Comparison of ENCODE assay signal across 1 cellular context in the genomic region with DNA sequence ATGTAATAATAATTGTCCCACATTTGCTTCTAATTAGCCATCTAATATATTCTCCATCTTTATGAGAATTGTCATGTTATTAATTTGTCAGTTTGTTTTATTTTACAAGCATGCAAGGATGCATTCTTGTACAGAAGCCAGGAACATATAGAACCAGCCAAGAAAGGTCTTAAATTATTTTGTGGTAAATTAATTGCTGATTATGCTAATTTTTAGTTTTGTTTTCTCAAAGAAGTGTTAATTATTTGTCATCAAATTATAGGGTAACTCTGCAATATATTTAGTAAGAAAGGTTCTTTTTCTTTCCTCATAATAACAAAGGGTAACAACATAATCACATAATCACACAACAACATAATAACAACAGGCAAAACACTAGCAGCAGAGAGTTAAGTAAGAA.
TF ChIP-seq lines count a peak whose summit lies in the region.

No MANE protein-coding gene starts in this region.

TF ChIP-seq in GM12878, 131 proteins besides CTCF, POLR2A, EP300 and RAD21:
- TF ChIP-seq, protein P1, sequence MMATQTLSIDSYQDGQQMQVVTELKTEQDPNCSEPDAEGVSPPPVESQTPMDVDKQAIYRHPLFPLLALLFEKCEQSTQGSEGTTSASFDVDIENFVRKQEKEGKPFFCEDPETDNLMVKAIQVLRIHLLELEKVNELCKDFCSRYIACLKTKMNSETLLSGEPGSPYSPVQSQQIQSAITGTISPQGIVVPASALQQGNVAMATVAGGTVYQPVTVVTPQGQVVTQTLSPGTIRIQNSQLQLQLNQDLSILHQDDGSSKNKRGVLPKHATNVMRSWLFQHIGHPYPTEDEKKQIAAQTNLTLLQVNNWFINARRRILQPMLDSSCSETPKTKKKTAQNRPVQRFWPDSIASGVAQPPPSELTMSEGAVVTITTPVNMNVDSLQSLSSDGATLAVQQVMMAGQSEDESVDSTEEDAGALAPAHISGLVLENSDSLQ (IDR thresholded peaks at IDR 0.05): no peak
- no peak for TF ChIP-seq ZBED1 (IDR thresholded peaks at IDR 0.05; ENCODE audit: borderline replicate concordance)
- no peak for TF ChIP-seq EED (IDR thresholded peaks at IDR 0.05; ENCODE audit: low read depth)
- TF ChIP-seq NRF1 (conservative IDR thresholded peaks at IDR 0.05; ENCODE audit: low read depth, low read length): no peak
- TF ChIP-seq NFIC (IDR thresholded peaks at IDR 0.05; ENCODE audit: low read depth, low read length): no peak
- TF ChIP-seq RELA (IDR thresholded peaks at IDR 0.05; ENCODE audit: borderline replicate concordance, partially characterized antibody): no peak
